ENCODE assay signal across 8 cellular contexts in the genomic region with DNA sequence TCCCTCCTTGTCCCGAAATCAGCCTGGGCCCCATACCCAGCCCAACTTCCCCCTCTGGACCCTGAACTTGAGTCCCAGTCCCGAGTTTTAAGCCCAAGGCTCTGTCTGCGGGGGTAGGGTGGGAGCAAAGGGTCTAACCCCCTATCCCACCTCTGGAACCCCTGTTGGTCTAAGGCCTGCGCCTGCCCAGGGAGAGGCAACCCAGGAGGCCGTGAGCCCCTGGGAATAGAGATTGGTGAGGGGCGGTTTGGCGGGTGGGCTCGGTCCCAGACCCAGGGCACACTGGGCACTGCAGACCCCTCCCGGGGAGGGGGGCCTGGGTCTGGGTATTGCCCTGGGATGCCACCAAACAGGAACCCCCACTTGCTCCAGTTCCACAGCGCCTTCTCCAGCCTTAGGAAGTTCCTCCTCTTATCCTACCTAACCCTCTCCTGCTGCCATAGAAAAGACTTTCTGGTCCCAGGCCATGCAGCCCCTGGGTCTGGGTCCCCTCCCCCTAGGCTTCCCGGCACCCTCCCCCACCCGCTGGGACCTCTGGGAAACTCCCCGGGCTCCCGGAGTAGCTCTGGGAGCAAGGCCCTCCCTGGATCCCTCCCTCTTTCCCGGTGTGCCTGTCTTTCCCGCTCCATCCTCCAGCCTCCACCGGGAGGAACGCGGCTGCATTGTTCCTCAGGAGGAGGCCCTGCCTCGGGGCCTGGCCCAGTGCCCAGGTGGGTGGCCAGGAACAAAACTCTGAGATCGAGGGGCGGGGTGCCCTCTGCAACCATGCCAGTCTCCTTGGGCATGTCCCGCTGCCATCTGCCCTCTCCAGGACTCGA. TPM values are rescaled to one million over a fixed set of nuclear protein-coding genes. Genes with fewer than 3 reads are reported as not detected.
DNase-seq lines count a peak whose midpoint lies in the region; ATAC-seq and TF ChIP-seq lines count a peak whose summit lies in the region.

No MANE protein-coding gene starts in this region.

- peak overlapping the region; percentile 99 for H3K27ac ChIP-seq in CD4-positive, CD25-positive, alpha-beta regulatory T cell (ENCODE audit: insufficient read depth, low read length, poor library complexity, severe bottlenecking)
- H3K27ac ChIP-seq in IMR-90 (ENCODE audit: insufficient read depth, low read length) = peak overlapping the region; percentile 90
- peak overlapping the region; percentile 68 to 98 (median 90) for H3K27ac ChIP-seq in adrenal gland
- H3K27ac ChIP-seq in smooth muscle cell (ENCODE audit: low read depth) = peak overlapping the region; percentile 100

- peak overlapping the region; percentile 95 to 100 (median 97) for H3K27ac Mint-ChIP-seq in CD4-positive, CD25-positive, alpha-beta regulatory T cell

- H2AK5ac ChIP-seq in IMR-90 (ENCODE audit: low read depth, low read length) = peak overlapping the region; percentile 97

- H3K14ac ChIP-seq in IMR-90 (replicated peaks; ENCODE audit: low read depth, low read length) = peak overlapping the region; percentile 93

- peaks cover 15 to 47% of the 10 kb centered on the region in 2 experiments for H3K79me1 ChIP-seq in IMR-90 (ENCODE audit: low read depth in 1 of 2, low read length in 2 of 2)

- no peak for DNase-seq in CD4-positive, CD25-positive, alpha-beta regulatory T cell
- DNase-seq in IMR-90 (peak; percentile 47), adrenal gland (peak in 5 of 7 donors; percentile 56 to 75 (median 65)), smooth muscle cell (lab: John Stamatoyannopoulos, UW; ENCODE audit: unreplicated experiment) (peak; percentile 54), NCI-H1048 (lab: John Stamatoyannopoulos, UW) (no peak)

- 0 out of 2 replicates have a peak, but pooled peaks cover 3% of the 10 kb centered on the region for H3K9me1 ChIP-seq in IMR-90 (ENCODE audit: insufficient read depth, low read length)

- no peak for TF ChIP-seq CTCF in IMR-90 (conservative IDR thresholded peaks at IDR 0.05; ENCODE audit: low read depth, low read length)
- no peak for TF ChIP-seq CTCF in adrenal gland (IDR thresholded peaks at IDR 0.05)
- TF ChIP-seq CTCF in smooth muscle cell (IDR thresholded peaks at IDR 0.05; ENCODE audit: borderline replicate concordance, insufficient read depth, poor library complexity, severe bottlenecking) = no peak

- no peaks in the 10 kb centered on the region for H3K9me3 ChIP-seq in CD4-positive, CD25-positive, alpha-beta regulatory T cell (ENCODE audit: control insufficient read depth in 2 of 2, low read length in 2 of 2)
- H3K9me3 ChIP-seq in IMR-90 (ENCODE audit: control insufficient read depth, insufficient read depth, low read length) = no peaks in the 10 kb centered on the region
- H3K9me3 ChIP-seq in adrenal gland (replicated peaks in 1 of 3) = no peaks in the 10 kb centered on the region
- no peaks in the 10 kb centered on the region for H3K9me3 ChIP-seq in smooth muscle cell (replicated peaks; ENCODE audit: low read depth)

- intact Hi-C loops in IMR-90 (cut with micrococcal nuclease) (no loop called here), adrenal gland (cut with DNase I) (no loop called here)

- H3K4me3 Mint-ChIP-seq in CD4-positive, CD25-positive, alpha-beta regulatory T cell = peak overlapping the region; percentile 87 to 94 (median 88)

- POLR2A ChIA-PET in IMR-90 (lab: Charles Lee; ENCODE audit: unreplicated experiment) = interaction anchor here (0.6 kb wide), 1 partner anchor 10 kb away, joined by 4 read pairs; no protein-coding TSS in a partner anchor

- H3K18ac ChIP-seq in IMR-90 (ENCODE audit: low read depth, low read length) = peak overlapping the region; percentile 79

- peak overlapping the region; percentile 50 for H4K5ac ChIP-seq in IMR-90 (ENCODE audit: low read depth, low read length)

- peak overlapping the region; percentile 98 for H3K4ac ChIP-seq in IMR-90 (ENCODE audit: low read depth, low read length)

- peaks cover 6 to 77% (median 29%) of the 10 kb centered on the region in 4 donors for H3K4me1 Mint-ChIP-seq in CD4-positive, CD25-positive, alpha-beta regulatory T cell

- H3K36me3 Mint-ChIP-seq in CD4-positive, CD25-positive, alpha-beta regulatory T cell = no peaks in the 10 kb centered on the region

- in situ Hi-C loops in IMR-90 (cut with MboI; ENCODE audit: low sequenced_read_pairs) = loop anchor here (10.0 to 25.0 kb wide), 2 partner anchors 689 to 1056 kb away; a partner anchor contains a TSS

- peak overlapping the region; percentile 91 for H2AFZ ChIP-seq in IMR-90 (replicated peaks; ENCODE audit: low read length, poor library complexity)
- H2AFZ ChIP-seq in smooth muscle cell (ENCODE audit: low read depth) = no peak overlapping the region

- dilution Hi-C loops in IMR-90 (cut with HindIII; ENCODE audit: low sequenced_read_pairs, unreplicated experiment) = no loop called here

- H2BK20ac ChIP-seq in IMR-90 (ENCODE audit: low read depth, low read length) = peak overlapping the region; percentile 90

- H3K56ac ChIP-seq in IMR-90 (ENCODE audit: extremely low read depth, insufficient read depth, low read length) = peak overlapping the region; percentile 62

- H3K27me3 Mint-ChIP-seq in CD4-positive, CD25-positive, alpha-beta regulatory T cell = peaks cover 16% of the 10 kb centered on the region

- TF ChIP-seq POLR2A in IMR-90 (IDR thresholded peaks at IDR 0.05; ENCODE audit: low read depth, low read length) (no peak), adrenal gland (IDR thresholded peaks at IDR 0.05) (no peak)

- no peak overlapping the region for H3K4me3 ChIP-seq in CD4-positive, CD25-positive, alpha-beta regulatory T cell (ENCODE audit: low read depth, low read length)
- H3K4me3 ChIP-seq in IMR-90 (ENCODE audit: insufficient read depth, low read depth, low read length) (peak overlapping the region; percentile 39), adrenal gland (peak overlapping the region in 2 of 4 donors; percentile 96 to 98), iPS-11a (ENCODE audit: low read depth, low read length) (peak overlapping the region; percentile 29), smooth muscle cell (peak overlapping the region; percentile 94)

- H4K20me1 ChIP-seq in IMR-90 (ENCODE audit: insufficient read depth, low read length) (peaks cover 43% of the 10 kb centered on the region), smooth muscle cell (ENCODE audit: low read depth) (peaks cover 43% of the 10 kb centered on the region)

- peak overlapping the region; percentile 92 for H2BK120ac ChIP-seq in IMR-90 (ENCODE audit: low read depth, low read length)

- no peaks in the 10 kb centered on the region for H3K36me3 ChIP-seq in CD4-positive, CD25-positive, alpha-beta regulatory T cell (ENCODE audit: control insufficient read depth, insufficient read depth, low read length)
- H3K36me3 ChIP-seq in IMR-90 (ENCODE audit: control insufficient read depth, insufficient read depth, low read length) = peaks cover 7% of the 10 kb centered on the region; the same call in 1 of the 2 replicates
- H3K36me3 ChIP-seq in adrenal gland (replicated peaks in 1 of 2) = no peaks in the 10 kb centered on the region
- H3K36me3 ChIP-seq in smooth muscle cell (ENCODE audit: low read depth) = no peaks in the 10 kb centered on the region

- peak overlapping the region; percentile 91 for H2BK5ac ChIP-seq in IMR-90 (ENCODE audit: low read depth, low read length, poor library complexity, severe bottlenecking)

- H3K79me2 ChIP-seq in smooth muscle cell (ENCODE audit: low read depth) = peaks cover 47% of the 10 kb centered on the region

- H2AK9ac ChIP-seq in IMR-90 (replicated peaks; ENCODE audit: low read depth, low read length, poor library complexity) = peak overlapping the region; percentile 98

- peaks cover 0 to 5% (median 0%) of the 10 kb centered on the region in 7 donors for H3K9me3 Mint-ChIP-seq in CD4-positive, CD25-positive, alpha-beta regulatory T cell

- no TSS peak for BruUV-seq in IMR-90 (replicated peaks; lab: Mats Ljungman, UMichigan)

- H3K9ac ChIP-seq in IMR-90 (ENCODE audit: low read depth, low read length) = peak overlapping the region; percentile 80
- peak overlapping the region; percentile 99 for H3K9ac ChIP-seq in smooth muscle cell (ENCODE audit: low read depth)

- no peak for TF ChIP-seq RAD21 in IMR-90 (IDR thresholded peaks at IDR 0.05; ENCODE audit: low read length)

- H3F3A ChIP-seq in smooth muscle cell (ENCODE audit: low read depth) = peaks cover 53% of the 10 kb centered on the region

- CTCF ChIA-PET in IMR-90 (lab: Yijun Ruan, JAX) = interaction anchor here (0.6 kb wide), 1 partner anchor 59 kb away, joined by 3 read pairs; no protein-coding TSS in a partner anchor

- H3K23ac ChIP-seq in IMR-90 (ENCODE audit: low read depth, low read length) = peak overlapping the region; percentile 74; the same call in 1 of the 2 replicates

- peak overlapping the region; percentile 86 for H4K91ac ChIP-seq in IMR-90 (ENCODE audit: insufficient read depth, low read depth, low read length)

- 0% methylated on average over 2 of the region's 24 CpGs; no CpG with 5 or more reads in 1 of the 2 experiments for WGBS in IMR-90 (ENCODE audit: extremely low coverage in 2 of 2, insufficient read length in 1 of 2), 2 experiments
- WGBS in adrenal gland, 4 donors = 8 to 26% (median 18%) methylated on average over 12 to 24 of the region's 24 CpGs
- WGBS in smooth muscle cell (ENCODE audit: low lambda C conversion rate) = 26% methylated on average over 21 of the region's 24 CpGs

- H2BK15ac ChIP-seq in IMR-90 (ENCODE audit: low read depth, low read length) = peak overlapping the region; percentile 94

- H4K8ac ChIP-seq in IMR-90 (ENCODE audit: low read depth in 2 of 2, low read length in 2 of 2) = peak overlapping the region; percentile 65 to 92; a peak in 3 of 4 replicates

- H3K4me2 ChIP-seq in IMR-90 (ENCODE audit: low read depth, low read length) (peak overlapping the region; percentile 83), smooth muscle cell (peak overlapping the region; percentile 87)

- no peaks in the 10 kb centered on the region for H3K27me3 ChIP-seq in CD4-positive, CD25-positive, alpha-beta regulatory T cell (ENCODE audit: control insufficient read depth, insufficient read depth, low read length)
- H3K27me3 ChIP-seq in IMR-90 (ENCODE audit: control insufficient read depth, insufficient read depth, low read length) (no peaks in the 10 kb centered on the region), adrenal gland (no peaks in the 10 kb centered on the region), smooth muscle cell (ENCODE audit: low read depth) (no peaks in the 10 kb centered on the region)

- no peak for ATAC-seq in CD4-positive, CD25-positive, alpha-beta regulatory T cell (ENCODE audit: low read depth in 2 of 2)
- ATAC-seq in IMR-90 (ENCODE audit: low read depth) = no peak
- ATAC-seq in GM19351 (IDR thresholded peaks at IDR 0.05; ENCODE audit: unreplicated experiment) = no peak
- no peak for ATAC-seq in GM21360 (IDR thresholded peaks at IDR 0.05; ENCODE audit: unreplicated experiment)

- peaks cover 88% of the 10 kb centered on the region for H3K4me1 ChIP-seq in CD4-positive, CD25-positive, alpha-beta regulatory T cell (ENCODE audit: control insufficient read depth, insufficient read depth, low read length, poor library complexity, severe bottlenecking)
- peaks cover 32% of the 10 kb centered on the region for H3K4me1 ChIP-seq in IMR-90 (ENCODE audit: control insufficient read depth, insufficient read depth, low read length)
- H3K4me1 ChIP-seq in adrenal gland (replicated peaks in 1 of 2) = peaks cover 27 to 57% of the 10 kb centered on the region in 2 donors
- peaks cover 32% of the 10 kb centered on the region for H3K4me1 ChIP-seq in smooth muscle cell (ENCODE audit: low read depth)

RNA-seq across cellular contexts. Expression of a gene that starts 33.6 kb away (rescaled TPM):
- not detected for total RNA-seq in CD4-positive, CD25-positive, alpha-beta regulatory T cell
- not detected for polyA plus RNA-seq in CD4-positive, CD25-positive, alpha-beta regulatory T cell
- not detected in 2 replicates for total RNA-seq in IMR-90 (2012; rRNA removed)
- 0.63 and 0.85 TPM in 2 replicates for polyA plus RNA-seq in IMR-90 (2012; rRNA removed)
- polyA plus RNA-seq in IMR-90 (2012; cell fraction: cytosol; rRNA removed) = 0.36 and 0.53 TPM in 2 replicates
- 2.2 and 3.8 TPM in 2 replicates for polyA plus RNA-seq in IMR-90 (2012; cell fraction: nucleus; rRNA removed; ENCODE audit: low replicate concordance)
- total RNA-seq in adrenal gland = 1 to 10 TPM in 1 of 8 donors, not detected in 7; 1.9 TPM
- 1 to 10 TPM in 1 of 3 donors, under 1 TPM in 1, not detected in 1; 0.71 to 1.9 TPM for polyA plus RNA-seq in adrenal gland
- total RNA-seq in smooth muscle cell = not detected in 2 replicates
- 2.7 and 2.8 TPM in 2 replicates for polyA plus RNA-seq in smooth muscle cell

RNA-seq across cellular contexts. Expression of a gene that starts 48.1 kb away (rescaled TPM):
- 4.5 TPM for total RNA-seq in CD4-positive, CD25-positive, alpha-beta regulatory T cell
- under 1 TPM; 0.46 to 0.82 (median 0.54) TPM for polyA plus RNA-seq in CD4-positive, CD25-positive, alpha-beta regulatory T cell
- 1.9 and 2.2 TPM in 2 replicates for total RNA-seq in IMR-90 (2012; rRNA removed)
- polyA plus RNA-seq in IMR-90 (2012; rRNA removed) = 6.2 and 7.6 TPM in 2 replicates
- polyA plus RNA-seq in IMR-90 (2012; cell fraction: cytosol; rRNA removed) = 4.7 and 10.4 TPM in 2 replicates
- 13.1 and 27.5 TPM in 2 replicates for polyA plus RNA-seq in IMR-90 (2012; cell fraction: nucleus; rRNA removed; ENCODE audit: low replicate concordance)
- total RNA-seq in adrenal gland = 10 to 100 TPM in 4 of 8 donors, 1 to 10 TPM in 4; 5.8 to 15.4 (median 10.2) TPM
- 1 to 10 TPM; 1.7 to 6.4 (median 3.2) TPM for polyA plus RNA-seq in adrenal gland
- 3.0 and 4.7 TPM in 2 replicates for total RNA-seq in smooth muscle cell
- 5.8 and 8.2 TPM in 2 replicates for polyA plus RNA-seq in smooth muscle cell

Comparison
In these comparisons a context has a peak if more than half of its experiments do, and no peak if none do; other contexts are left out.
1. DNase-seq: peak in IMR-90 (single experiment), adrenal gland (5 of 7) and smooth muscle cell (single experiment); none in CD4-positive, CD25-positive, alpha-beta regulatory T cell (0 of 3) and NCI-H1048 (single experiment).
2. Peak in every context shown above with its lines, with median percentiles within 50 percentile points of each other: H3K27ac ChIP-seq.